In the genomic region with DNA sequence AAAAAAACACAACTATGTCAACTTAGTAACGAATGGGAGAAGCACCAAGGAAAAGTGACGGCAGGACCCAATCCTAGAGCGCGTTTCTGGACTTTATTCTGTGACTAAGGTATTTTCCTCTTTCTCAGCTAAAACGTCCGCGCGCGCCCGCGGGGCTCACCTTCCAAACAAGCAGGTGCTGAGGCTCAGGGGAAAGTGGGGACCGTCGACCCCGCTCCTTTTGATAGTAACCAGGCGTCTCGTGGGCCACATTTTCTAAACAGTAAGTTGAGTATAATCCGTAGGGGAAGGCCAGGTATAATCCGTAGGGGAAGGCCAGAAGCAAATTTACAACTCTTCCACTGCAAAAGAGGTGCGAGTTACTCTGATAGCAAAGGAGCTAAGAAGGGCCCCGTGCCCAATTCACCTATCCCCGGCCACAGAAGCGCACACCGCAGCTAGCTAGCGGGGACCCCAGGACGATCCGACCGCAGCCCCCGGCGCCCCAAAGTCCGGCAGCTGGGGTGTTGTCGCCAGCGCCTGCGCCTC, we compare ENCODE assay signal across 8 cellular contexts. TPM values are rescaled to one million over a fixed set of nuclear protein-coding genes. Genes with fewer than 3 reads are reported as not detected.
A peak's percentile ranks its signal among the peaks of the same experiment; 100 is the strongest.
DNase-seq lines count a peak whose midpoint lies in the region; ATAC-seq and TF ChIP-seq lines count a peak whose summit lies in the region.

No MANE protein-coding gene starts in this region.

- peak overlapping the region; percentile 82 for H3K4me3 Mint-ChIP-seq in CD8-positive, alpha-beta T cell

- DNase-seq in CD8-positive, alpha-beta T cell, result no peak
- peak; percentile 5 for DNase-seq in astrocyte of the spinal cord (ENCODE audit: low read depth, low spot score)
- DNase-seq in right lobe of liver, result peak in 1 of 3 donors; percentile 35
- no peak for DNase-seq in upper lobe of right lung
- DNase-seq in NCI-H446 (lab: John Stamatoyannopoulos, UW), result no peak
- DNase-seq in glomerular visceral epithelial cell (ENCODE audit: extremely low spot score), result no peak
- no peak for DNase-seq in activated gamma-delta T cell (lab: John Stamatoyannopoulos, UW)

- WGBS in right lobe of liver (ENCODE audit: insufficient coverage, low coverage, low lambda C conversion rate, missing lambda C conversion rate), result 4% methylated on average over 18 of the region's 33 CpGs

- H3K27ac Mint-ChIP-seq in CD8-positive, alpha-beta T cell, result no peak overlapping the region

- intact Hi-C loops in CD8-positive, alpha-beta T cell (cut with DNase I, micrococcal nuclease), result loop anchor here (2.0 to 10.0 kb wide), 4 partner anchors 23 to 1339 kb away; partner anchors contain the start of gene MGMT (in 1 of the 2)
- intact Hi-C loops in right lobe of liver (cut with DNase I), result no loop called here
- intact Hi-C loops in upper lobe of right lung (cut with DNase I), result no loop called here

- no peak for TF ChIP-seq POLR2A in right lobe of liver (IDR thresholded peaks at IDR 0.05)

- peaks cover 33% of the 10 kb centered on the region for H3K27me3 Mint-ChIP-seq in CD8-positive, alpha-beta T cell (ENCODE audit: low read depth)

- peaks cover 17% of the 10 kb centered on the region for H3K4me1 ChIP-seq in CD8-positive, alpha-beta T cell (ENCODE audit: insufficient read depth, low read length)
- H3K4me1 ChIP-seq in right lobe of liver (peaks cover 0 to 15% (median 4%) of the 10 kb centered on the region in 4 donors), upper lobe of right lung (peaks cover 18% of the 10 kb centered on the region)

- H3K9me3 Mint-ChIP-seq in CD8-positive, alpha-beta T cell, result no peaks in the 10 kb centered on the region

- peaks cover 30% of the 10 kb centered on the region for H3K4me1 Mint-ChIP-seq in CD8-positive, alpha-beta T cell (ENCODE audit: low read depth)

- in situ Hi-C loops in astrocyte of the spinal cord (cut with HindIII; ENCODE audit: low sequenced_read_pairs), result no loop called here

- peaks cover 14% of the 10 kb centered on the region for H3K27me3 ChIP-seq in CD8-positive, alpha-beta T cell (ENCODE audit: insufficient read depth, low read length)
- peaks cover 0 to 28% of the 10 kb centered on the region in 2 donors for H3K27me3 ChIP-seq in right lobe of liver
- peaks cover 39% of the 10 kb centered on the region for H3K27me3 ChIP-seq in upper lobe of right lung

- H3K27ac ChIP-seq in CD8-positive, alpha-beta T cell (ENCODE audit: low read depth, low read length), result no peak overlapping the region
- H3K27ac ChIP-seq in KOPT-K1 (ENCODE audit: low read depth, low read length, poor library complexity, severe bottlenecking) (peak overlapping the region; percentile 99), right lobe of liver (no peak overlapping the region), upper lobe of right lung (no peak overlapping the region)

- H3K4me3 ChIP-seq in CD8-positive, alpha-beta T cell (ENCODE audit: low read depth, low read length), result peak overlapping the region; percentile 84
- peak overlapping the region; percentile 74 for H3K4me3 ChIP-seq in astrocyte of the spinal cord (ENCODE audit: low read depth, low read length)
- H3K4me3 ChIP-seq in right lobe of liver, result peak overlapping the region; percentile 52 to 63 (median 56)
- peak overlapping the region; percentile 59 for H3K4me3 ChIP-seq in upper lobe of right lung

- POLR2A ChIA-PET in CD8-positive, alpha-beta T cell (lab: Charles Lee), result interaction anchor here (1.2 to 3.1 kb wide), 2 partner anchors 12 to 21 kb away, joined by 3 to 13 read pairs; no protein-coding TSS in a partner anchor

- no peak for TF ChIP-seq CTCF in CD8-positive, alpha-beta T cell (IDR thresholded peaks at IDR 0.05)
- no peak for TF ChIP-seq CTCF in astrocyte of the spinal cord (IDR thresholded peaks at IDR 0.05; ENCODE audit: low read depth, low read length)
- TF ChIP-seq CTCF in right lobe of liver (IDR thresholded peaks at IDR 0.05), result no peak
- TF ChIP-seq CTCF in upper lobe of right lung (IDR thresholded peaks at IDR 0.05), result no peak

- H3K36me3 ChIP-seq in CD8-positive, alpha-beta T cell (ENCODE audit: insufficient read depth, low read length), result no peaks in the 10 kb centered on the region
- H3K36me3 ChIP-seq in KOPT-K1 (ENCODE audit: insufficient read depth, low read length) (peaks cover 46% of the 10 kb centered on the region), right lobe of liver (no peaks in the 10 kb centered on the region), upper lobe of right lung (no peaks in the 10 kb centered on the region)

- ATAC-seq in CD8-positive, alpha-beta T cell, result no peak
- ATAC-seq in right lobe of liver (peak in 3 of 4 donors; percentile 17 to 45 (median 18)), upper lobe of right lung (no peak)

- no peaks in the 10 kb centered on the region for H3K9me3 ChIP-seq in CD8-positive, alpha-beta T cell (ENCODE audit: low read length)
- H3K9me3 ChIP-seq in KOPT-K1 (ENCODE audit: insufficient read depth, low read length, poor library complexity, severe bottlenecking) (no peaks in the 10 kb centered on the region), right lobe of liver (no peaks in the 10 kb centered on the region), upper lobe of right lung (no peaks in the 10 kb centered on the region)

- CTCF ChIA-PET in CD8-positive, alpha-beta T cell (lab: Charles Lee), result interaction anchor here (0.9 to 2.9 kb wide), 5 partner anchors 10 to 139 kb away, joined by 3 to 10 read pairs (median 3); no protein-coding TSS in a partner anchor

- peaks cover 2% of the 10 kb centered on the region for H3K36me3 Mint-ChIP-seq in CD8-positive, alpha-beta T cell

RNA-seq across cellular contexts. Expression of gene MKI67, which starts 0.7 kb away (rescaled TPM):
- 1 to 10 TPM; 1.5 to 1.9 TPM for total RNA-seq in CD8-positive, alpha-beta T cell
- total RNA-seq in right lobe of liver (1 to 10 TPM in 4 of 6 experiments, under 1 TPM in 2; 0.42 to 4.6 (median 1.9) TPM), upper lobe of right lung (2.1 TPM)

Comparison
In these comparisons a context has a peak if more than half of its experiments do, and no peak if none do; other contexts are left out.
1. ATAC-seq: peak in right lobe of liver (3 of 4); none in CD8-positive, alpha-beta T cell (single experiment) and upper lobe of right lung (single experiment).
2. intact Hi-C loops: an anchor here in CD8-positive, alpha-beta T cell (2.0 to 10.0 kb wide); none called in right lobe of liver and upper lobe of right lung.
3. Peak in every context shown above with its lines, with median percentiles within 50 percentile points of each other: H3K4me3 ChIP-seq.